14 cellular contexts compared by ENCODE assay signal in genomic region chr14:94612580-94613554, GRCh38. TPM values are rescaled to one million over a fixed set of nuclear protein-coding genes. Genes with fewer than 3 reads are reported as not detected.
DNase-seq lines count a peak whose midpoint lies in the region; ATAC-seq lines count a peak whose summit lies in the region.
"Had no signal": no experiment of that assay in that cellular context is flagged by ENCODE, and none has a peak within 500 bp of the region (broad histone marks: within the 10 kb centered on the region; RNA-seq: fewer than 3 reads in every experiment).

No MANE protein-coding gene starts in this region.

- H3K4me3 ChIP-seq in GM23248 = no peak overlapping the region
- H3K4me3 ChIP-seq in effector memory CD4-positive, alpha-beta T cell (ENCODE audit: insufficient read depth, low read depth, low read length, poor library complexity, severe bottlenecking) = no peak overlapping the region
- H3K4me3 ChIP-seq in H7 (ENCODE audit: insufficient read depth, low read depth, low read length) = no peak overlapping the region
- H3K4me3 ChIP-seq: thoracic aorta had no signal

- peaks cover 11% of the 10 kb centered on the region for H3K4me1 ChIP-seq in GM23248 (ENCODE audit: insufficient read depth)
- H3K4me1 ChIP-seq in effector memory CD4-positive, alpha-beta T cell (ENCODE audit: control insufficient read depth, insufficient read depth, low read length, poor library complexity, severe bottlenecking) = no peaks in the 10 kb centered on the region

- WGBS in GM23248 (ENCODE audit: low coverage in 1 of 2, low lambda C conversion rate in 2 of 2, missing lambda C conversion rate in 2 of 2), 2 experiments = 59 to 63% methylated on average over 8 to 9 of the region's 9 CpGs

- H3K27ac ChIP-seq in GM23248 = no peak overlapping the region
- no peak overlapping the region for H3K27ac ChIP-seq in effector memory CD4-positive, alpha-beta T cell (ENCODE audit: insufficient read depth, low read length, poor library complexity, severe bottlenecking)
- H3K27ac ChIP-seq: thoracic aorta had no signal

- ATAC-seq in sciatic nerve = peak; percentile 77
- no peak for ATAC-seq in GM21717 (IDR thresholded peaks at IDR 0.05; ENCODE audit: unreplicated experiment)

- H4K20me1 ChIP-seq in GM23248 (ENCODE audit: insufficient read depth) = no peaks in the 10 kb centered on the region

- in situ Hi-C loops in GM23248 (cut with MboI) = no loop called here

- no peak overlapping the region; the same call in 1 of the 2 replicates for H2AFZ ChIP-seq in GM23248

- H3F3A ChIP-seq in GM23248 (ENCODE audit: insufficient read depth) = peaks cover 8% of the 10 kb centered on the region; the same call in 1 of the 2 replicates

- H3K9me3 ChIP-seq in GM23248 (ENCODE audit: low read depth) = no peaks in the 10 kb centered on the region
- H3K9me3 ChIP-seq in effector memory CD4-positive, alpha-beta T cell (ENCODE audit: control insufficient read depth, low read length) = no peaks in the 10 kb centered on the region
- H3K9me3 ChIP-seq: thoracic aorta had no signal

- H3K79me2 ChIP-seq in GM23248 (ENCODE audit: insufficient read depth) = no peaks in the 10 kb centered on the region

- no peak overlapping the region for H3K4me2 ChIP-seq in GM23248 (ENCODE audit: unreplicated experiment)

- intact Hi-C loops in sciatic nerve (cut with DNase I) = no loop called here
- intact Hi-C loops in head of caudate nucleus (cut with DNase I) = no loop called here

- H3K9me2 ChIP-seq in GM23248 (ENCODE audit: insufficient read depth) = no peaks in the 10 kb centered on the region

- H3K9ac ChIP-seq in GM23248 = no peak overlapping the region

- DNase-seq in GM23248 = peak; percentile 28
- peak; percentile 67 for DNase-seq in cerebellar cortex (ENCODE audit: low spot score)
- peak; percentile 6 for DNase-seq in kidney tubule cell (ENCODE audit: low spot score)
- DNase-seq in sciatic nerve (ENCODE audit: low spot score) = peak; percentile 60
- no peak for DNase-seq in effector memory CD4-positive, alpha-beta T cell
- no peak for DNase-seq in H7
- no peak for DNase-seq in head of caudate nucleus
- DNase-seq: activated B cell treated with CpG ODN at 0.5 μM for 24 hours, foreskin melanocyte, kidney, NCI-H1048, nephron progenitor cell had no signal

- H3K36me3 ChIP-seq in GM23248 (ENCODE audit: low read depth) (no peaks in the 10 kb centered on the region), H7 (replicated peaks; ENCODE audit: control insufficient read depth, insufficient read depth, low read length) (no peaks in the 10 kb centered on the region)
- H3K36me3 ChIP-seq in effector memory CD4-positive, alpha-beta T cell (ENCODE audit: control insufficient read depth, insufficient read depth, low read length) = no peaks in the 10 kb centered on the region
- H3K36me3 ChIP-seq: thoracic aorta had no signal

- H3K27me3 ChIP-seq in GM23248 (replicated peaks; ENCODE audit: insufficient read depth) (no peaks in the 10 kb centered on the region), H7 (ENCODE audit: control insufficient read depth, insufficient read depth, low read length) (no peaks in the 10 kb centered on the region)
- H3K27me3 ChIP-seq in effector memory CD4-positive, alpha-beta T cell (replicated peaks; ENCODE audit: control insufficient read depth, insufficient read depth, low read length, poor library complexity, severe bottlenecking) = no peaks in the 10 kb centered on the region

RNA-seq across cellular contexts. Expression of gene SERPINA3, which starts 0.7 kb away (rescaled TPM):
- 0.89 and 1.1 TPM in 2 replicates for total RNA-seq in GM23248 (2014; rRNA removed; shearing (Covaris generic))
- 0.75 and 0.85 TPM in 2 replicates for polyA plus RNA-seq in GM23248 (2016; fragmentation: Nextera tagmentation; extraction: Ambion mirVana)
- total RNA-seq in sciatic nerve = 77.1 TPM
- not detected in 2 replicates for total RNA-seq in H7 (2014; rRNA removed; shearing (Covaris generic))
- total RNA-seq: activated B cell treated with CpG ODN at 0.5 μM for 24 hours had no signal

RNA-seq across cellular contexts. Expression of gene SERPINA5, which starts 31.6 kb away (rescaled TPM):
- total RNA-seq in GM23248 (2014; rRNA removed; shearing (Covaris generic)) = not detected in 2 replicates
- not detected in 2 replicates for polyA plus RNA-seq in GM23248 (2016; fragmentation: Nextera tagmentation; extraction: Ambion mirVana)
- 8.8 TPM for total RNA-seq in sciatic nerve
- total RNA-seq in H7 (2014; rRNA removed; shearing (Covaris generic)) = 1.6 and 2.6 TPM in 2 replicates
- total RNA-seq: activated B cell treated with CpG ODN at 0.5 μM for 24 hours had no signal

RNA-seq across cellular contexts. Expression of gene SERPINA4, which starts 51.6 kb away (rescaled TPM):
- total RNA-seq in GM23248 (2014; rRNA removed; shearing (Covaris generic)) = not detected in 2 replicates
- polyA plus RNA-seq in GM23248 (2016; fragmentation: Nextera tagmentation; extraction: Ambion mirVana) = not detected in 2 replicates
- not detected for total RNA-seq in sciatic nerve
- not detected in 2 replicates for total RNA-seq in H7 (2014; rRNA removed; shearing (Covaris generic))
- total RNA-seq: activated B cell treated with CpG ODN at 0.5 μM for 24 hours, thoracic aorta had no signal

Comparison
In these comparisons a context has a peak if more than half of its experiments do, and no peak if none do; other contexts are left out.
1. DNase-seq: peak in GM23248 (single experiment), cerebellar cortex (single experiment), kidney tubule cell (single experiment) and sciatic nerve (single experiment); none in effector memory CD4-positive, alpha-beta T cell (0 of 3), H7 (single experiment) and head of caudate nucleus (0 of 42).
2. RNA of gene SERPINA3, which starts 0.7 kb away (total RNA-seq): 77.1 TPM in sciatic nerve (single experiment); 0.89 to 1.1 TPM in GM23248 and not detected in H7; every median in the first group is over 10 times any median in the second.